ENCODE assay signal across 8 cellular contexts in genomic region chr2:10036095-10036879, GRCh38. TPM values are rescaled to one million over a fixed set of nuclear protein-coding genes. Genes with fewer than 3 reads are reported as not detected.
DNase-seq lines count a peak whose midpoint lies in the region; ATAC-seq and TF ChIP-seq lines count a peak whose summit lies in the region.

No MANE protein-coding gene starts in this region.

- no peak overlapping the region for H3K27ac Mint-ChIP-seq in naive thymus-derived CD4-positive, alpha-beta T cell

- peaks cover 0 to 19% (median 0%) of the 10 kb centered on the region in 5 donors for H3K27me3 Mint-ChIP-seq in naive thymus-derived CD4-positive, alpha-beta T cell

- no peaks in the 10 kb centered on the region for H3K9me3 Mint-ChIP-seq in naive thymus-derived CD4-positive, alpha-beta T cell

- intact Hi-C loops in naive thymus-derived CD4-positive, alpha-beta T cell (cut with micrococcal nuclease): no loop called here
- intact Hi-C loops in aorta (cut with DNase I): no loop called here

- CTCF ChIA-PET in naive thymus-derived CD4-positive, alpha-beta T cell (lab: Charles Lee): interaction anchor here (1.1 to 1.6 kb wide), 3 partner anchors 11 to 52 kb away, joined by 3 to 5 read pairs (median 4); no protein-coding TSS in a partner anchor

- H3K9me3 ChIP-seq in naive thymus-derived CD4-positive, alpha-beta T cell (ENCODE audit: control insufficient read depth in 2 of 3, low read length in 3 of 3): no peaks in the 10 kb centered on the region
- H3K9me3 ChIP-seq in aorta (ENCODE audit: control insufficient read depth, low read length): no peaks in the 10 kb centered on the region

- no peak overlapping the region for H3K4me3 ChIP-seq in naive thymus-derived CD4-positive, alpha-beta T cell (ENCODE audit: low read length)
- H3K4me3 ChIP-seq in aorta (ENCODE audit: low read length in 2 of 2): no peak overlapping the region

- peak; percentile 3 for DNase-seq in GF-D8 (lab: John Stamatoyannopoulos, UW)
- peak; percentile 24 to 43 for DNase-seq in activated CD4-positive, alpha-beta T cell treated with anti-CD3 and anti-CD28 coated beads, Interleukin-2, amount 50 U/mL, for 4 hours
- DNase-seq in erythroblast (lab: John Stamatoyannopoulos, UW): peak in 1 of 2 experiments; percentile 50
- DNase-seq in naive thymus-derived CD4-positive, alpha-beta T cell: peak in 1 of 9 donors; percentile 31
- peak; percentile 91 to 96 for DNase-seq in aorta
- no peak for DNase-seq in activated gamma-delta T cell treated with Interleukin-2 at 50 U/mL for 16 hours

- no peak overlapping the region for H3K27ac ChIP-seq in naive thymus-derived CD4-positive, alpha-beta T cell (ENCODE audit: low read depth, low read length)
- peak overlapping the region in 1 of 2 donors; percentile 29 for H3K27ac ChIP-seq in aorta (ENCODE audit: low read depth in 1 of 2, low read length in 2 of 2)

- no peaks in the 10 kb centered on the region for H3K36me3 ChIP-seq in naive thymus-derived CD4-positive, alpha-beta T cell (ENCODE audit: control insufficient read depth in 2 of 3, insufficient read depth in 3 of 3, low read length in 3 of 3)
- H3K36me3 ChIP-seq in aorta (ENCODE audit: control insufficient read depth in 1 of 2, insufficient read depth in 2 of 2, low read length in 1 of 2): no peaks in the 10 kb centered on the region

- peaks cover 0 to 16% (median 7%) of the 10 kb centered on the region in 7 donors for H3K4me1 Mint-ChIP-seq in naive thymus-derived CD4-positive, alpha-beta T cell

- ATAC-seq in HG03432 (IDR thresholded peaks at IDR 0.05; ENCODE audit: unreplicated experiment) (peak; percentile 75), aorta (ENCODE audit: low FRiP score) (peak; percentile 87), HG03460 (IDR thresholded peaks at IDR 0.05; ENCODE audit: unreplicated experiment) (no peak)
- ATAC-seq in naive thymus-derived CD4-positive, alpha-beta T cell: peak; percentile 91

- no peak overlapping the region for H3K4me3 Mint-ChIP-seq in naive thymus-derived CD4-positive, alpha-beta T cell

- POLR2A ChIA-PET in naive thymus-derived CD4-positive, alpha-beta T cell (lab: Charles Lee): interaction anchor here (0.6 kb wide), 1 partner anchor 221 kb away, joined by 3 read pairs; no protein-coding TSS in a partner anchor

- H3K36me3 Mint-ChIP-seq in naive thymus-derived CD4-positive, alpha-beta T cell: peaks cover 0 to 1% (median 0%) of the 10 kb centered on the region in 5 donors

- TF ChIP-seq POLR2A in erythroblast (IDR thresholded peaks at IDR 0.05; ENCODE audit: low read length): peak; percentile 21

- no peaks in the 10 kb centered on the region for H3K4me1 ChIP-seq in naive thymus-derived CD4-positive, alpha-beta T cell (ENCODE audit: control insufficient read depth in 2 of 2, insufficient read depth in 2 of 2, low read length in 2 of 2)
- H3K4me1 ChIP-seq in aorta (ENCODE audit: control insufficient read depth in 1 of 2, insufficient read depth in 2 of 2, low read length in 2 of 2): no peaks in the 10 kb centered on the region

- no peaks in the 10 kb centered on the region for H3K27me3 ChIP-seq in naive thymus-derived CD4-positive, alpha-beta T cell (ENCODE audit: control insufficient read depth in 2 of 2, insufficient read depth in 2 of 2, low read length in 2 of 2)
- H3K27me3 ChIP-seq in aorta (ENCODE audit: control insufficient read depth in 1 of 2, insufficient read depth in 2 of 2, low read length in 1 of 2): no peaks in the 10 kb centered on the region

- WGBS in aorta, 2 donors: 2 to 3% methylated on average over 13 to 14 of the region's 14 CpGs

RNA-seq across cellular contexts. Expression of gene KLF11, which starts 7.1 kb away (rescaled TPM):
- 10 to 100 TPM in 2 of 5 experiments, 1 to 10 TPM in 3; 2.7 to 48.6 (median 6.8) TPM for total RNA-seq in naive thymus-derived CD4-positive, alpha-beta T cell
- polyA plus RNA-seq in naive thymus-derived CD4-positive, alpha-beta T cell: 1 to 10 TPM; 1.3 to 1.7 TPM
- total RNA-seq in aorta: 10 to 100 TPM; 30.7 to 33.6 TPM
- 10 to 100 TPM in 1 of 2 donors, 1 to 10 TPM in 1; 7.8 to 10.2 TPM for polyA plus RNA-seq in aorta

RNA-seq across cellular contexts. Expression of gene CYS1, which starts 43.9 kb away (rescaled TPM):
- total RNA-seq in naive thymus-derived CD4-positive, alpha-beta T cell: 1 to 10 TPM in 1 of 5 experiments, not detected in 4; 1.3 TPM
- polyA plus RNA-seq in naive thymus-derived CD4-positive, alpha-beta T cell: not detected
- 10 to 100 TPM; 11.4 to 13.9 TPM for total RNA-seq in aorta
- polyA plus RNA-seq in aorta: 10 to 100 TPM; 14.7 to 16.4 TPM

Comparison
In these comparisons a context has a peak if more than half of its experiments do, and no peak if none do; other contexts are left out.
1. RNA of gene CYS1, which starts 43.9 kb away (total RNA-seq): 11.4 to 13.9 TPM in aorta; 1.3 TPM in naive thymus-derived CD4-positive, alpha-beta T cell; every median in the first group is over 4 times any median in the second.